Comparison of ENCODE assay signal across 19 cellular contexts in the genomic region with DNA sequence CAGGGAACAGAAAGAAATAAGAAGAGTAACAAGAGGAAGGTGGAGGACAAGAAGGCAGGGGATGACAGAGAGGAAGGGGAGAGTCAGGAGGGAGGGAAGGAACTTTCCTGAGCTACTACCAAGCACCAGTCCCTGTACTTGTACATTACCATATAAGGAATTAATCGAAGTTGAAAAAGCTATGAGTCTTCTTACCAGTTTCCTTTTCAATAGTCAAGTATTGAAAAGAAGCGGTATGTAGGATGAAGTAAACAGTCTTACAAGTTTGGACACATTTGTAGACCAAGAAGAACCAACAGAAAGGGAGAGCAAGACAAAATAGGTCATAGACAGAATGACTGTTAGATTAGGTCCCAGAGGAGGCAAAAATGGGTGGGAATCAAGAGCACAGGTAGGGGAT.
DNase-seq lines count a peak whose midpoint lies in the region; ATAC-seq, FAIRE-seq and TF ChIP-seq lines count a peak whose summit lies in the region.
"Had no signal": no experiment of that assay in that cellular context is flagged by ENCODE, and none has a peak within 500 bp of the region (broad histone marks: within the 10 kb centered on the region; RNA-seq: fewer than 3 reads in every experiment).

No MANE protein-coding gene starts in this region.

- DNase-seq in activated T-cell treated with anti-CD3 and anti-CD28 coated beads, Interleukin-2, amount 50 U/mL, for 72 hours, result no peak
- DNase-seq in activated T-cell treated with anti-CD3 and anti-CD28 coated beads for 4 hours (no peak), IMR-90 (no peak), trophoblast cell (no peak), HepG2 (ENCODE audit: low spot score) (no peak), DMS53 treated with DMSO at 0.1 percent for 48 hours (lab: John Stamatoyannopoulos, UW; ENCODE audit: unreplicated experiment) (no peak)
- DNase-seq: effector CD8-positive, alpha-beta T cell; KBM-7; left ventricle myocardium inferior; NCI-H2171 treated with DMSO at 0.1 percent for 48 hours; NCI-H774; posterior cingulate gyrus; Right ventricle myocardium superior; sigmoid colon had no signal

- ATAC-seq in activated T-cell treated with anti-CD3 and anti-CD28 coated beads, Interleukin-2, amount 50 U/mL, for 72 hours (replicated peaks in 1 of 2), result peak; percentile 78 to 86
- ATAC-seq in IMR-90 (ENCODE audit: low read depth) (no peak), HepG2 (no peak), HG02678 (IDR thresholded peaks at IDR 0.05; ENCODE audit: unreplicated experiment) (no peak)

- H3K4me1 ChIP-seq in IMR-90 (ENCODE audit: control insufficient read depth, insufficient read depth, low read length) (no peaks in the 10 kb centered on the region), trophoblast cell (ENCODE audit: control insufficient read depth in 1 of 2, insufficient read depth in 2 of 2, low read length in 2 of 2) (no peaks in the 10 kb centered on the region), HepG2 (ENCODE audit: insufficient read depth, low read length) (peaks cover 16% of the 10 kb centered on the region; the same call in 1 of the 2 replicates)
- H3K4me1 ChIP-seq: ascending aorta; BLaER1 treated with 17β-estradiol and CSF1 and Interleukin-3, amounts not matched to agents 10 nM and 100 nM; left ventricle myocardium inferior; sigmoid colon had no signal

- H3K4me2 ChIP-seq in IMR-90 (ENCODE audit: low read depth, low read length) (no peak overlapping the region), trophoblast cell (ENCODE audit: low read length) (no peak overlapping the region), HepG2 (ENCODE audit: low read depth, low read length) (no peak overlapping the region)
- H3K4me2 ChIP-seq: BLaER1 treated with 17β-estradiol and CSF1 and Interleukin-3, amounts not matched to agents 10 nM and 100 nM had no signal

- H4K5ac ChIP-seq in IMR-90 (ENCODE audit: low read depth, low read length), result no peak overlapping the region

- H3K14ac ChIP-seq in IMR-90 (replicated peaks; ENCODE audit: low read depth, low read length) (no peak overlapping the region), trophoblast cell (ENCODE audit: low read length) (no peak overlapping the region)

- H2AK9ac ChIP-seq in IMR-90 (replicated peaks; ENCODE audit: low read depth, low read length, poor library complexity), result no peak overlapping the region

- no peak for FAIRE-seq in HepG2 (lab: Jason Lieb, UNC)

- H4K91ac ChIP-seq in IMR-90 (ENCODE audit: insufficient read depth, low read depth, low read length), result no peak overlapping the region
- no peak overlapping the region for H4K91ac ChIP-seq in trophoblast cell (ENCODE audit: low read depth, low read length)

- no peak overlapping the region for H2BK120ac ChIP-seq in IMR-90 (ENCODE audit: low read depth, low read length)
- no peak overlapping the region for H2BK120ac ChIP-seq in trophoblast cell (ENCODE audit: insufficient read depth, low read length, poor library complexity)

- H4K8ac ChIP-seq in IMR-90 (ENCODE audit: low read depth in 2 of 2, low read length in 2 of 2) (no peak overlapping the region; a peak in 1 of 4 replicates), trophoblast cell (ENCODE audit: low read depth, low read length) (no peak overlapping the region)

- H2BK12ac ChIP-seq in trophoblast cell (ENCODE audit: low read length), result no peak overlapping the region

- H3K9ac ChIP-seq in IMR-90 (ENCODE audit: low read depth, low read length), result no peak overlapping the region
- H3K9ac ChIP-seq in trophoblast cell (ENCODE audit: low read length), result no peak overlapping the region
- no peak overlapping the region for H3K9ac ChIP-seq in HepG2 (ENCODE audit: insufficient read depth, low read depth, low read length)
- H3K9ac ChIP-seq: BLaER1 treated with 17β-estradiol and CSF1 and Interleukin-3, amounts not matched to agents 10 nM and 100 nM had no signal

- CTCF ChIA-PET in IMR-90 (lab: Yijun Ruan, JAX) (no interaction called here), HepG2 (lab: Yijun Ruan, JAX; ENCODE audit: low intra/inter-chr PET ratio, low total read pairs) (no interaction called here)

- H3K27ac Mint-ChIP-seq in activated T-cell treated with anti-CD3 and anti-CD28 coated beads, Interleukin-2, amount 50 U/mL, for 72 hours, result peak overlapping the region; percentile 82
- H3K27ac Mint-ChIP-seq in activated naive CD8-positive, alpha-beta T cell, result peak overlapping the region; percentile 80

- TF ChIP-seq CTCF in IMR-90 (conservative IDR thresholded peaks at IDR 0.05; ENCODE audit: low read depth, low read length), result no peak
- TF ChIP-seq CTCF in HepG2 (CRISPR knock-in tag; IDR thresholded peaks at IDR 0.05), result no peak

- H3K27me3 Mint-ChIP-seq in activated T-cell treated with anti-CD3 and anti-CD28 coated beads, Interleukin-2, amount 50 U/mL, for 72 hours (ENCODE audit: low read depth), result peaks cover 18% of the 10 kb centered on the region
- H3K27me3 Mint-ChIP-seq in activated naive CD8-positive, alpha-beta T cell, result no peaks in the 10 kb centered on the region

- H2BK20ac ChIP-seq in IMR-90 (ENCODE audit: low read depth, low read length), result no peak overlapping the region

- H2AFZ ChIP-seq in IMR-90 (replicated peaks; ENCODE audit: low read length, poor library complexity) (no peak overlapping the region), trophoblast cell (ENCODE audit: insufficient read depth, low read length, poor library complexity) (no peak overlapping the region), HepG2 (ENCODE audit: low read length) (no peak overlapping the region)

- in situ Hi-C loops in IMR-90 (cut with MboI; ENCODE audit: low sequenced_read_pairs) (no loop called here), HepG2 (cut with HindIII; ENCODE audit: extremely low pct_ligation_motif_present, low pct_unique_long_range_greater_than_20kb) (loop anchor here (25.0 kb wide), 1 partner anchor 532 kb away; no protein-coding TSS in a partner anchor)

- peaks cover 64% of the 10 kb centered on the region for H3K4me1 Mint-ChIP-seq in activated T-cell treated with anti-CD3 and anti-CD28 coated beads, Interleukin-2, amount 50 U/mL, for 72 hours (ENCODE audit: low read depth)
- H3K4me1 Mint-ChIP-seq in activated naive CD8-positive, alpha-beta T cell (ENCODE audit: low read depth), result peaks cover 29% of the 10 kb centered on the region
- H3K4me1 Mint-ChIP-seq: neural crest cell had no signal

- POLR2A ChIA-PET in IMR-90 (lab: Charles Lee; ENCODE audit: unreplicated experiment), result interaction anchor here (0.5 kb wide), 1 partner anchor 486 kb away, joined by 3 read pairs; no protein-coding TSS in a partner anchor
- POLR2A ChIA-PET in HepG2 (lab: Yijun Ruan, JAX), result no interaction called here

- H3K9me1 ChIP-seq in IMR-90 (ENCODE audit: insufficient read depth, low read length), result no peaks in the 10 kb centered on the region; the same call in 1 of the 2 replicates

- peaks cover 0 to 5% of the 10 kb centered on the region in 2 donors for H3K9me3 Mint-ChIP-seq in activated T-cell treated with anti-CD3 and anti-CD28 coated beads, Interleukin-2, amount 50 U/mL, for 72 hours
- no peaks in the 10 kb centered on the region for H3K9me3 Mint-ChIP-seq in activated naive CD8-positive, alpha-beta T cell (ENCODE audit: low read depth)

- intact Hi-C loops in IMR-90 (cut with micrococcal nuclease), result loop anchor here (5.0 kb wide), 1 partner anchor 52 kb away; no protein-coding TSS in a partner anchor
- intact Hi-C loops in HepG2 (cut with micrococcal nuclease; ENCODE audit: unreplicated experiment), result no loop called here

- WGBS in IMR-90 (ENCODE audit: extremely low coverage in 2 of 2, insufficient read length in 1 of 2), 2 experiments, result no CpG with 5 or more reads among the region's 2 CpGs
- no CpG with 5 or more reads among the region's 2 CpGs for WGBS in trophoblast cell (ENCODE audit: extremely low coverage, insufficient coverage, insufficient read length)
- 92% methylated on average over 2 of the region's 2 CpGs for WGBS in HepG2 (ENCODE audit: low lambda C conversion rate)

- H3K9me3 ChIP-seq in IMR-90 (ENCODE audit: control insufficient read depth, insufficient read depth, low read length), result no peaks in the 10 kb centered on the region
- H3K9me3 ChIP-seq in trophoblast cell (ENCODE audit: insufficient read depth, low read depth, low read length), result no peaks in the 10 kb centered on the region
- H3K9me3 ChIP-seq in HepG2 (ENCODE audit: low read length), result no peaks in the 10 kb centered on the region
- H3K9me3 ChIP-seq: ascending aorta; BLaER1 treated with 17β-estradiol and CSF1 and Interleukin-3, amounts not matched to agents 10 nM and 100 nM; left ventricle myocardium inferior; sigmoid colon had no signal

- H3K36me3 ChIP-seq in IMR-90 (ENCODE audit: control insufficient read depth, insufficient read depth, low read length) (no peaks in the 10 kb centered on the region; the same call in 1 of the 2 replicates), trophoblast cell (ENCODE audit: control insufficient read depth in 1 of 2, insufficient read depth in 2 of 2, low read length in 2 of 2) (peaks cover 0 to 2% of the 10 kb centered on the region in 2 experiments), HepG2 (replicated peaks in 1 of 2; ENCODE audit: control insufficient read depth in 1 of 2, insufficient read depth in 2 of 2, low read length in 2 of 2) (no peaks in the 10 kb centered on the region)
- H3K36me3 ChIP-seq: ascending aorta; BLaER1 treated with 17β-estradiol and CSF1 and Interleukin-3, amounts not matched to agents 10 nM and 100 nM; left ventricle myocardium inferior; sigmoid colon had no signal

- H3K27me3 ChIP-seq in IMR-90 (ENCODE audit: control insufficient read depth, insufficient read depth, low read length) (peaks cover 5% of the 10 kb centered on the region), trophoblast cell (ENCODE audit: insufficient read depth, low read length) (no peaks in the 10 kb centered on the region), HepG2 (ENCODE audit: control insufficient read depth in 1 of 2, insufficient read depth in 2 of 2, low read length in 2 of 2) (no peaks in the 10 kb centered on the region)
- H3K27me3 ChIP-seq: ascending aorta; BLaER1 treated with 17β-estradiol and CSF1 and Interleukin-3, amounts not matched to agents 10 nM and 100 nM; sigmoid colon had no signal

- no peak for TF ChIP-seq RAD21 in IMR-90 (IDR thresholded peaks at IDR 0.05; ENCODE audit: low read length)
- no peak for TF ChIP-seq RAD21 in HepG2 (CRISPR knock-in tag; IDR thresholded peaks at IDR 0.05)

- H3K79me1 ChIP-seq in IMR-90 (ENCODE audit: low read depth in 1 of 2, low read length in 2 of 2), result peaks cover 3 to 4% of the 10 kb centered on the region in 2 experiments; a peak in 3 of 4 replicates
- H3K79me1 ChIP-seq in trophoblast cell (ENCODE audit: low read length), result no peaks in the 10 kb centered on the region

- dilution Hi-C loops in IMR-90 (cut with HindIII; ENCODE audit: low sequenced_read_pairs, unreplicated experiment), result no loop called here

- no peak overlapping the region for H3K56ac ChIP-seq in IMR-90 (ENCODE audit: extremely low read depth, insufficient read depth, low read length)

- H2BK15ac ChIP-seq in IMR-90 (ENCODE audit: low read depth, low read length), result no peak overlapping the region

- H2AK5ac ChIP-seq in IMR-90 (ENCODE audit: low read depth, low read length), result no peak overlapping the region
- H2AK5ac ChIP-seq in trophoblast cell (ENCODE audit: low read length), result no peak overlapping the region

- H3K27ac ChIP-seq in IMR-90 (ENCODE audit: insufficient read depth, low read length), result no peak overlapping the region
- H3K27ac ChIP-seq in trophoblast cell (ENCODE audit: low read depth, low read length), result no peak overlapping the region
- no peak overlapping the region for H3K27ac ChIP-seq in HepG2 (ENCODE audit: extremely low read length, insufficient read depth, low read length)
- H3K27ac ChIP-seq: ascending aorta; BLaER1 treated with 17β-estradiol and CSF1 and Interleukin-3, amounts not matched to agents 10 nM and 100 nM; left ventricle myocardium inferior; sigmoid colon had no signal

- H3K18ac ChIP-seq in IMR-90 (ENCODE audit: low read depth, low read length) (no peak overlapping the region), trophoblast cell (ENCODE audit: low read length) (no peak overlapping the region)

- H2BK5ac ChIP-seq in IMR-90 (ENCODE audit: low read depth, low read length, poor library complexity, severe bottlenecking) (peak overlapping the region; percentile 34), trophoblast cell (ENCODE audit: low read depth, low read length, poor library complexity) (no peak overlapping the region)

- TF ChIP-seq POLR2A in IMR-90 (IDR thresholded peaks at IDR 0.05; ENCODE audit: low read depth, low read length) (no peak), HepG2 (IDR thresholded peaks at IDR 0.05; ENCODE audit: insufficient read depth in 1 of 2, low read depth in 2 of 2, low read length in 2 of 2) (no peak)

- H4K20me1 ChIP-seq in IMR-90 (ENCODE audit: insufficient read depth, low read length), result no peaks in the 10 kb centered on the region
- H4K20me1 ChIP-seq in HepG2 (ENCODE audit: insufficient read depth, low read length), result no peaks in the 10 kb centered on the region
- H4K20me1 ChIP-seq: BLaER1 treated with 17β-estradiol and CSF1 and Interleukin-3, amounts not matched to agents 10 nM and 100 nM had no signal

- H3K23ac ChIP-seq in IMR-90 (ENCODE audit: low read depth, low read length) (no peak overlapping the region), trophoblast cell (ENCODE audit: low read length) (no peak overlapping the region)

- H3K36me3 Mint-ChIP-seq in activated T-cell treated with anti-CD3 and anti-CD28 coated beads, Interleukin-2, amount 50 U/mL, for 72 hours (ENCODE audit: insufficient read depth in 2 of 2), result peaks cover 22 to 32% of the 10 kb centered on the region in 2 donors
- H3K36me3 Mint-ChIP-seq in activated naive CD8-positive, alpha-beta T cell, result peaks cover 21% of the 10 kb centered on the region

- H3K4me3 Mint-ChIP-seq in activated T-cell treated with anti-CD3 and anti-CD28 coated beads, Interleukin-2, amount 50 U/mL, for 72 hours, result peak overlapping the region; percentile 57 to 73
- H3K4me3 Mint-ChIP-seq in activated naive CD8-positive, alpha-beta T cell, result peak overlapping the region; percentile 27
- H3K4me3 Mint-ChIP-seq: neural crest cell had no signal

- H3K4ac ChIP-seq in IMR-90 (ENCODE audit: low read depth, low read length), result no peak overlapping the region
- H3K4ac ChIP-seq in trophoblast cell (ENCODE audit: low read depth, low read length), result peak overlapping the region; percentile 89

- TF ChIP-seq EP300 in HepG2 (IDR thresholded peaks at IDR 0.05; ENCODE audit: low read depth in 2 of 2, low read length in 2 of 2) (no peak), HepG2 (CRISPR knock-in tag; IDR thresholded peaks at IDR 0.05; ENCODE audit: borderline replicate concordance) (no peak)

- no peak overlapping the region for H4K12ac ChIP-seq in trophoblast cell (ENCODE audit: low read depth, low read length)

- BruUV-seq in IMR-90 (replicated peaks; lab: Mats Ljungman, UMichigan), result no TSS peak
- BruUV-seq in HepG2 (replicated peaks; lab: Mats Ljungman, UMichigan), result no TSS peak

- H3K4me3 ChIP-seq in IMR-90 (ENCODE audit: insufficient read depth, low read depth, low read length) (no peak overlapping the region), trophoblast cell (ENCODE audit: low read depth, low read length) (no peak overlapping the region), HepG2 (replicated peaks in 1 of 3; ENCODE audit: insufficient read depth in 1 of 3, low read depth in 2 of 3, low read length in 3 of 3) (no peak overlapping the region)
- H3K4me3 ChIP-seq: ascending aorta; BLaER1 treated with 17β-estradiol and CSF1 and Interleukin-3, amounts not matched to agents 10 nM and 100 nM; left ventricle myocardium inferior; sigmoid colon had no signal

- peaks cover 2% of the 10 kb centered on the region for H3K79me2 ChIP-seq in trophoblast cell (ENCODE audit: control insufficient read depth, insufficient read depth, low read length, poor library complexity)
- no peaks in the 10 kb centered on the region for H3K79me2 ChIP-seq in HepG2 (ENCODE audit: insufficient read depth, low read length)

Comparison
In these comparisons a context has a peak if more than half of its experiments do, and no peak if none do; other contexts are left out.
1. ATAC-seq: peak in activated T-cell treated with anti-CD3 and anti-CD28 coated beads, Interleukin-2, amount 50 U/mL, for 72 hours (2 of 2); none in IMR-90 (single experiment), HepG2 (single experiment) and HG02678 (single experiment).